Comparison of ENCODE assay signal across 11 cellular contexts in the genomic region with DNA sequence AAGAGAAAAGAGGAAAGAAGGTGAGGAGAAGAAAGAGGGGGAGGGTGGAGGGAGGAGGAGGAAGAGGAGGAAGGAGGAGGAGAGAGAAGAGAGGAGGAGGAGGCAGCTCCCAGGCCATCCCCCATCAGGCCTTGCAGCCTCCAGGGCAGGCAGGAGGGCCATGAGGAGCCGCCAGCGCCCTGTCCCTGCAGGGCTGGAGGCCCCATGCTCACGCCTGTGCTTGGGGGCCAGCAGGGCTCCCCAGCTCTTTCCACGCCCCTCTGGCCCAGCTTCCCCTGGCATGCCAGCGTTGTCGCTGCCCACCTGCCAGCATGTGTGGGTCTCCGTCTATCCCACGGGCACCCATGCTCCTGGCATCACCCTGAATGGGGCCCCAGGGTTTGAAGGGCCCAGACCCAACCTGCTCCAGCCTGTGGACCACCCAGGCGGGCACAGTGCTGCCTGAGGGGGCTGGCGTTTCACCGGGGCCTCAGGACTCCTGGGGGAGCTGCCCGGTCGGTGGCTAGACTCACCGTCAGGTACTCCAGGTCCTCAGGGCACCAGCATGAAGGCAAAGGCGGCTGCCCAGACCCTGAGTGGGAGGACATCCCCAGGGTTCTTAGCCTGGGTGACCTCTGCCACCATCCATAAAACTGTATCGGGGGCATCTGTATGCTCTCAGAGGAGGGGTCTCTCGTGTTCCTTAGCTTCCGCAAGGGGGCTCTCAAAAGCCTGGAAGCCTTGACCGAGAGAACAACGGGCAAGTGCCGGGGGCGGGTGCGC. TPM values are rescaled to one million over a fixed set of nuclear protein-coding genes. Genes with fewer than 3 reads are reported as not detected.
DNase-seq lines count a peak whose midpoint lies in the region; ATAC-seq and TF ChIP-seq lines count a peak whose summit lies in the region.
"Had no signal": no experiment of that assay in that cellular context is flagged by ENCODE, and none has a peak within 500 bp of the region (broad histone marks: within the 10 kb centered on the region; RNA-seq: fewer than 3 reads in every experiment).

No MANE protein-coding gene starts in this region.

- no peaks in the 10 kb centered on the region for H3K36me3 ChIP-seq in A673 (ENCODE audit: insufficient read depth, low read length, poor library complexity, severe bottlenecking)
- H3K36me3 ChIP-seq in naive thymus-derived CD4-positive, alpha-beta T cell (ENCODE audit: control insufficient read depth in 2 of 3, insufficient read depth in 3 of 3, low read length in 3 of 3): peaks cover 0 to 6% (median 0%) of the 10 kb centered on the region in 3 experiments

- CTCF ChIA-PET in A673 (lab: Charles Lee): interaction anchor here (3.5 kb wide), 1 partner anchor 113 kb away, joined by 74 read pairs; no protein-coding TSS in a partner anchor
- CTCF ChIA-PET in naive thymus-derived CD4-positive, alpha-beta T cell (lab: Charles Lee): interaction anchor here (0.6 to 9.0 kb wide), 6 partner anchors 34 to 584 kb away, joined by 3 to 167 read pairs (median 4); no protein-coding TSS in a partner anchor

- no TSS peak for BruUV-seq in A673 (replicated peaks; lab: Mats Ljungman, UMichigan)

- H3K9me3 Mint-ChIP-seq in chondrocyte (ENCODE audit: low read depth) (no peaks in the 10 kb centered on the region), glutamatergic neuron (ENCODE audit: unreplicated experiment) (no peaks in the 10 kb centered on the region)
- H3K9me3 Mint-ChIP-seq in naive thymus-derived CD4-positive, alpha-beta T cell: no peaks in the 10 kb centered on the region

- H3K27me3 Mint-ChIP-seq in chondrocyte (ENCODE audit: low read depth): no peaks in the 10 kb centered on the region
- no peaks in the 10 kb centered on the region for H3K27me3 Mint-ChIP-seq in naive thymus-derived CD4-positive, alpha-beta T cell
- H3K27me3 Mint-ChIP-seq in glutamatergic neuron (ENCODE audit: unreplicated experiment): peaks cover 6% of the 10 kb centered on the region

- H3K4me1 Mint-ChIP-seq in chondrocyte (ENCODE audit: low read depth) (peaks cover 15% of the 10 kb centered on the region), glutamatergic neuron (ENCODE audit: low read depth, unreplicated experiment) (no peaks in the 10 kb centered on the region)
- peaks cover 12 to 50% (median 29%) of the 10 kb centered on the region in 7 donors for H3K4me1 Mint-ChIP-seq in naive thymus-derived CD4-positive, alpha-beta T cell

- H3K27ac Mint-ChIP-seq in chondrocyte (ENCODE audit: unreplicated experiment) (no peak overlapping the region), glutamatergic neuron (ENCODE audit: unreplicated experiment) (no peak overlapping the region)
- peak overlapping the region in 8 of 9 donors; percentile 32 to 96 (median 72) for H3K27ac Mint-ChIP-seq in naive thymus-derived CD4-positive, alpha-beta T cell

- TF ChIP-seq CTCF in A673 (conservative IDR thresholded peaks at IDR 0.05; ENCODE audit: low read depth, low read length): no peak
- no peak for TF ChIP-seq CTCF in HFF-Myc (IDR thresholded peaks at IDR 0.05; ENCODE audit: low read depth, low read length, missing control alignments)
- no peak for TF ChIP-seq CTCF in chondrocyte (IDR thresholded peaks at IDR 0.05)
- TF ChIP-seq CTCF in glutamatergic neuron (IDR thresholded peaks at IDR 0.05; ENCODE audit: partially characterized antibody, unreplicated experiment): no peak

- DNase-seq in A673 (ENCODE audit: low spot score) (peak; percentile 15), HFF-Myc (ENCODE audit: extremely low read depth, low read depth) (peak; percentile 35), chondrocyte (ENCODE audit: low spot score) (peak; percentile 91), glutamatergic neuron (no peak)
- no peak for DNase-seq in naive thymus-derived CD4-positive, alpha-beta T cell
- DNase-seq in activated CD4-positive, alpha-beta T cell treated with anti-CD3 and anti-CD28 coated beads for 4 hours: no peak
- DNase-seq: kidney glomerular epithelial cell, NCI-H1930 had no signal

- ATAC-seq in naive thymus-derived CD4-positive, alpha-beta T cell: no peak
- ATAC-seq in HG03565 (IDR thresholded peaks at IDR 0.05; ENCODE audit: unreplicated experiment) (no peak), GM21390 (IDR thresholded peaks at IDR 0.05; ENCODE audit: unreplicated experiment) (no peak)

- H3K4me3 ChIP-seq in A673 (ENCODE audit: low read depth, low read length, poor library complexity, severe bottlenecking): no peak overlapping the region
- H3K4me3 ChIP-seq in HFF-Myc (replicated peaks; ENCODE audit: low read depth, low read length): no peak overlapping the region
- no peak overlapping the region for H3K4me3 ChIP-seq in naive thymus-derived CD4-positive, alpha-beta T cell (ENCODE audit: low read length)

- POLR2A ChIA-PET in A673 (lab: Charles Lee; ENCODE audit: low non-redundant PET): interaction anchor here (0.7 kb wide), 1 partner anchor 59 kb away, joined by 4 read pairs; no protein-coding TSS in a partner anchor
- POLR2A ChIA-PET in naive thymus-derived CD4-positive, alpha-beta T cell (lab: Charles Lee): interaction anchor here (0.6 to 2.2 kb wide), 4 partner anchors 64 to 113 kb away, joined by 3 to 11 read pairs (median 3); no protein-coding TSS in a partner anchor

- H3K36me3 Mint-ChIP-seq in chondrocyte (ENCODE audit: low read depth) (no peaks in the 10 kb centered on the region), glutamatergic neuron (ENCODE audit: unreplicated experiment) (no peaks in the 10 kb centered on the region)
- H3K36me3 Mint-ChIP-seq in naive thymus-derived CD4-positive, alpha-beta T cell: peaks cover 0 to 3% (median 0%) of the 10 kb centered on the region in 5 donors

- no peaks in the 10 kb centered on the region for H3K9me3 ChIP-seq in A673 (ENCODE audit: low read depth, low read length, poor library complexity, severe bottlenecking)
- no peaks in the 10 kb centered on the region for H3K9me3 ChIP-seq in naive thymus-derived CD4-positive, alpha-beta T cell (ENCODE audit: control insufficient read depth in 2 of 3, low read length in 3 of 3)

- H3K27ac ChIP-seq in A673 (ENCODE audit: low read depth, low read length, poor library complexity, severe bottlenecking): no peak overlapping the region
- peak overlapping the region; percentile 64 for H3K27ac ChIP-seq in naive thymus-derived CD4-positive, alpha-beta T cell (ENCODE audit: low read depth, low read length)

- H3K4me1 ChIP-seq in A673 (ENCODE audit: insufficient read depth, low read length, poor library complexity, severe bottlenecking): peaks cover 6% of the 10 kb centered on the region
- peaks cover 34 to 53% of the 10 kb centered on the region in 2 donors for H3K4me1 ChIP-seq in naive thymus-derived CD4-positive, alpha-beta T cell (ENCODE audit: control insufficient read depth in 2 of 2, insufficient read depth in 2 of 2, low read length in 2 of 2)

- intact Hi-C loops in A673 (cut with micrococcal nuclease; ENCODE audit: unreplicated experiment): no loop called here
- intact Hi-C loops in naive thymus-derived CD4-positive, alpha-beta T cell (cut with micrococcal nuclease): loop anchor here in 1 of 2 donors (5.0 to 10.0 kb wide), 2 partner anchors 70 to 588 kb away; partner anchors contain the start of gene CD81

- H3K4me3 Mint-ChIP-seq in chondrocyte (ENCODE audit: unreplicated experiment) (no peak overlapping the region), glutamatergic neuron (ENCODE audit: unreplicated experiment) (no peak overlapping the region)
- peak overlapping the region in 6 of 10 donors; percentile 6 to 98 (median 36) for H3K4me3 Mint-ChIP-seq in naive thymus-derived CD4-positive, alpha-beta T cell

- H3K27me3 ChIP-seq in A673 (replicated peaks; ENCODE audit: insufficient read depth, low read depth, low read length, poor library complexity): no peaks in the 10 kb centered on the region
- no peaks in the 10 kb centered on the region for H3K27me3 ChIP-seq in naive thymus-derived CD4-positive, alpha-beta T cell (ENCODE audit: control insufficient read depth in 2 of 2, insufficient read depth in 2 of 2, low read length in 2 of 2)

RNA-seq across cellular contexts. Expression of gene TSPAN32, which starts 5.3 kb away (rescaled TPM):
- not detected in 2 replicates for total RNA-seq in A673 (2021)
- not detected in 3 replicates for total RNA-seq in chondrocyte
- total RNA-seq in naive thymus-derived CD4-positive, alpha-beta T cell: 100 to 1,000 TPM in 2 of 5 experiments, 10 to 100 TPM in 3; 33.5 to 116 (median 70.3) TPM
- 10 to 100 TPM; 15.7 to 23.9 TPM for polyA plus RNA-seq in naive thymus-derived CD4-positive, alpha-beta T cell
- total RNA-seq in glutamatergic neuron (ENCODE audit: unreplicated experiment): not detected
- total RNA-seq: SK-MEL-5 had no signal

RNA-seq across cellular contexts. Expression of gene C11orf21, which starts 5.4 kb away (rescaled TPM):
- total RNA-seq in A673 (2021) (not detected in 2 replicates), chondrocyte (not detected in 3 replicates), glutamatergic neuron (ENCODE audit: unreplicated experiment) (not detected)
- total RNA-seq in naive thymus-derived CD4-positive, alpha-beta T cell: 100 to 1,000 TPM in 3 of 5 experiments, 10 to 100 TPM in 2; 33.9 to 153 (median 112) TPM
- polyA plus RNA-seq in naive thymus-derived CD4-positive, alpha-beta T cell: 10 to 100 TPM; 10.7 to 14.4 TPM
- total RNA-seq: SK-MEL-5 had no signal

RNA-seq across cellular contexts. Expression of gene ASCL2, which starts 36.8 kb away (rescaled TPM):
- total RNA-seq in A673 (2021) (not detected in 2 replicates), chondrocyte (not detected in 3 replicates), glutamatergic neuron (ENCODE audit: unreplicated experiment) (not detected)
- total RNA-seq in naive thymus-derived CD4-positive, alpha-beta T cell: 1 to 10 TPM in 1 of 5 experiments, under 1 TPM in 3, not detected in 1; 0.32 to 2.1 (median 0.45) TPM
- not detected for polyA plus RNA-seq in naive thymus-derived CD4-positive, alpha-beta T cell
- total RNA-seq: SK-MEL-5 had no signal

Comparison
In these comparisons a context has a peak if more than half of its experiments do, and no peak if none do; other contexts are left out.
1. DNase-seq: peak in A673 (single experiment), HFF-Myc (single experiment) and chondrocyte (single experiment); none in naive thymus-derived CD4-positive, alpha-beta T cell (0 of 9), glutamatergic neuron (single experiment) and activated CD4-positive, alpha-beta T cell treated with anti-CD3 and anti-CD28 coated beads for 4 hours (0 of 2).
2. H3K27ac Mint-ChIP-seq: peak in naive thymus-derived CD4-positive, alpha-beta T cell (8 of 9); none in chondrocyte (single experiment) and glutamatergic neuron (single experiment).
3. H3K4me3 Mint-ChIP-seq: peak in naive thymus-derived CD4-positive, alpha-beta T cell (6 of 10); none in chondrocyte (single experiment) and glutamatergic neuron (single experiment).
4. RNA of gene TSPAN32, which starts 5.3 kb away (total RNA-seq): 33.5 to 116 TPM in naive thymus-derived CD4-positive, alpha-beta T cell; not detected in A673, not detected in chondrocyte and not detected in glutamatergic neuron (single experiment); every median in the first group is over 10 times any median in the second.
5. RNA of gene C11orf21, which starts 5.4 kb away (total RNA-seq): 33.9 to 153 TPM in naive thymus-derived CD4-positive, alpha-beta T cell; not detected in chondrocyte, not detected in A673 and not detected in glutamatergic neuron (single experiment); every median in the first group is over 10 times any median in the second.